In genomic region chr10:113241966-113242365, GRCh38 we compare ENCODE assay signal across 28 cellular contexts.
"Had no signal": no experiment of that assay in that cellular context is flagged by ENCODE, and none has a peak within 500 bp of the region (broad histone marks: within the 10 kb centered on the region; RNA-seq: fewer than 3 reads in every experiment).

No MANE protein-coding gene starts in this region.

- H3K4me1 Mint-ChIP-seq: stimulated activated effector memory CD8-positive, alpha-beta T cell treated with anti-CD3 and anti-CD28 coated beads, Interleukin-12 subunit alpha, Interleukin-12 subunit beta, amount 100 ng/mL, for 72 hours had no signal

- H3K27ac ChIP-seq: ovary, parathyroid adenoma, psoas muscle, right lobe of liver, sigmoid colon, stomach, thoracic aorta, thyroid gland, tibial nerve, upper lobe of left lung, vagina had no signal

- H3K4me1 ChIP-seq: parathyroid adenoma, psoas muscle, right lobe of liver, stomach, thyroid gland, tibial nerve, upper lobe of left lung, vagina had no signal

- H3K9me3 ChIP-seq: ovary, psoas muscle, right lobe of liver, sigmoid colon, stomach, thoracic aorta, thyroid gland, tibial nerve, upper lobe of left lung, vagina had no signal

- ATAC-seq: natural killer cell treated with Interleukin-12 subunit alpha and Interleukin-12 subunit beta and Interleukin-15 and Interleukin-18, amount 100 ng/mL, for 72 hours; psoas muscle; right cardiac atrium; right lobe of liver; stimulated activated effector memory CD8-positive, alpha-beta T cell treated with anti-CD3 and anti-CD28 coated beads, Interleukin-12 subunit alpha, Interleukin-12 subunit beta, amount 100 ng/mL, for 72 hours; stimulated activated naive B cell treated with anti-CD40 and anti-IgM and Interleukin-4, amounts not matched to agents 10 μg/mL and 1 μg/mL and 100 μg/mL, for 72 hours had no signal

- H3K4me3 Mint-ChIP-seq: natural killer cell treated with Interleukin-12 subunit alpha and Interleukin-12 subunit beta and Interleukin-15 and Interleukin-18, amount 100 ng/mL, for 72 hours; nephron progenitor cell; neural crest cell; stimulated activated effector memory CD8-positive, alpha-beta T cell treated with anti-CD3 and anti-CD28 coated beads, Interleukin-12 subunit alpha, Interleukin-12 subunit beta, amount 100 ng/mL, for 72 hours; stimulated activated naive B cell treated with anti-CD40 and anti-IgM and Interleukin-4, amounts not matched to agents 10 μg/mL and 1 μg/mL and 100 μg/mL, for 72 hours; stimulated activated naive CD8-positive, alpha-beta T cell treated with anti-CD3 and anti-CD28 coated beads, Interleukin-15, Interleukin-2, amounts not matched to agents 100 ng/mL and 50 ng/mL, for 24 hours had no signal

- H3K36me3 ChIP-seq: ovary, right lobe of liver, sigmoid colon, stomach, thoracic aorta, thyroid gland, tibial nerve, upper lobe of left lung, vagina had no signal

- H3K79me2 ChIP-seq: parathyroid adenoma had no signal

- H3K27me3 ChIP-seq: ovary, right lobe of liver, sigmoid colon, thyroid gland, tibial nerve, upper lobe of left lung, vagina had no signal

- H3K9ac ChIP-seq: parathyroid adenoma had no signal

- DNase-seq: nephron progenitor cell; occipital lobe; ovary; posterior cingulate gyrus; psoas muscle; right cardiac atrium; right lobe of liver; sigmoid colon; small intestine; stimulated activated CD4-positive, alpha-beta T cell treated with anti-CD3 and anti-CD28 coated beads, Interleukin-15, amount 100 ng/mL, for 24 hours; stimulated activated CD4-positive, alpha-beta T cell treated with anti-CD3 and anti-CD28 coated beads, Interleukin-2, amount 100 ng/mL, for 24 hours; stimulated activated CD4-positive, alpha-beta T cell treated with anti-CD3 and anti-CD28 coated beads, Interleukin-2, amount 100 ng/mL, for 48 hours; stimulated activated CD4-positive, alpha-beta T cell treated with anti-CD3 and anti-CD28 coated beads, Interleukin-4, amount 100 ng/mL, for 24 hours; stimulated activated naive B cell treated with anti-CD40 and anti-IgM and Interleukin-4, amounts not matched to agents 10 μg/mL and 1 μg/mL and 100 μg/mL, for 72 hours; stimulated activated naive CD4-positive, alpha-beta T cell treated with Interleukin-2 at 50 U/mL for 16 hours; stomach; thyroid gland; trophoblast cell; upper lobe of left lung had no signal

- H3K36me3 Mint-ChIP-seq: natural killer cell treated with Interleukin-12 subunit alpha and Interleukin-12 subunit beta and Interleukin-15 and Interleukin-18, amount 100 ng/mL, for 72 hours; stimulated activated effector memory CD8-positive, alpha-beta T cell treated with anti-CD3 and anti-CD28 coated beads, Interleukin-12 subunit alpha, Interleukin-12 subunit beta, amount 100 ng/mL, for 72 hours; stimulated activated naive B cell treated with anti-CD40 and anti-IgM and Interleukin-4, amounts not matched to agents 10 μg/mL and 1 μg/mL and 100 μg/mL, for 72 hours had no signal

- H3K9me3 Mint-ChIP-seq: natural killer cell treated with Interleukin-12 subunit alpha and Interleukin-12 subunit beta and Interleukin-15 and Interleukin-18, amount 100 ng/mL, for 72 hours; nephron progenitor cell; stimulated activated effector memory CD8-positive, alpha-beta T cell treated with anti-CD3 and anti-CD28 coated beads, Interleukin-12 subunit alpha, Interleukin-12 subunit beta, amount 100 ng/mL, for 72 hours; stimulated activated naive B cell treated with anti-CD40 and anti-IgM and Interleukin-4, amounts not matched to agents 10 μg/mL and 1 μg/mL and 100 μg/mL, for 72 hours; stimulated activated naive CD8-positive, alpha-beta T cell treated with anti-CD3 and anti-CD28 coated beads, Interleukin-15, Interleukin-2, amounts not matched to agents 100 ng/mL and 50 ng/mL, for 24 hours had no signal

- H3K4me3 ChIP-seq: ovary, psoas muscle, right lobe of liver, sigmoid colon, stomach, thoracic aorta, thyroid gland, tibial nerve, upper lobe of left lung, vagina had no signal

- H2AFZ ChIP-seq: parathyroid adenoma had no signal

- H3K27ac Mint-ChIP-seq: natural killer cell treated with Interleukin-12 subunit alpha and Interleukin-12 subunit beta and Interleukin-15 and Interleukin-18, amount 100 ng/mL, for 72 hours; nephron progenitor cell; progenitor cell of endocrine pancreas; stimulated activated effector memory CD8-positive, alpha-beta T cell treated with anti-CD3 and anti-CD28 coated beads, Interleukin-12 subunit alpha, Interleukin-12 subunit beta, amount 100 ng/mL, for 72 hours; stimulated activated naive B cell treated with anti-CD40 and anti-IgM and Interleukin-4, amounts not matched to agents 10 μg/mL and 1 μg/mL and 100 μg/mL, for 72 hours; stimulated activated naive CD8-positive, alpha-beta T cell treated with anti-CD3 and anti-CD28 coated beads, Interleukin-15, Interleukin-2, amounts not matched to agents 100 ng/mL and 50 ng/mL, for 24 hours had no signal
